ENCODE assay signal across 24 cellular contexts in genomic region chr17:51012538-51012937, GRCh38.
"Had no signal": no experiment of that assay in that cellular context is flagged by ENCODE, and none has a peak within 500 bp of the region (broad histone marks: within the 10 kb centered on the region; RNA-seq: fewer than 3 reads in every experiment).

No MANE protein-coding gene starts in this region.

- H3K36me3 ChIP-seq: colonic mucosa had no signal

- H3K4me1 Mint-ChIP-seq: immature natural killer cell had no signal

- H3K4me3 ChIP-seq: colonic mucosa, esophagus muscularis mucosa, gastroesophageal sphincter, heart left ventricle, hepatocyte, left lung, lower lobe of right lung, mucosa of descending colon had no signal

- DNase-seq: colonic mucosa; cortex of kidney; effector CD4-positive, alpha-beta T cell; effector memory CD4-positive, alpha-beta T cell; foreskin keratinocyte; heart left ventricle; immature natural killer cell; islet precursor cell; kidney; kidney glomerular epithelial cell; left lung; left ventricle myocardium superior; lower lobe of right lung; mesenchymal stem cell; mucosa of descending colon; naive B cell; naive thymus-derived CD8-positive, alpha-beta T cell had no signal

- H3K27me3 Mint-ChIP-seq: dendritic cell treated with granulocyte-macrophage colony-stimulating factor and Interleukin-4, amounts not matched to agents 40 ng/mL and 50 ng/mL, for 4 days; naive B cell; naive thymus-derived CD8-positive, alpha-beta T cell had no signal

- H3K4me2 ChIP-seq: hepatocyte had no signal

- H3K27ac ChIP-seq: colonic mucosa, esophagus muscularis mucosa, foreskin keratinocyte, gastroesophageal sphincter, heart left ventricle, hepatocyte, left lung, lower lobe of right lung had no signal

- ATAC-seq: foreskin keratinocyte; gastroesophageal sphincter; heart left ventricle; left lung; left ventricle myocardium superior; lower lobe of right lung; mucosa of descending colon; naive thymus-derived CD8-positive, alpha-beta T cell had no signal

- H3K4me1 ChIP-seq: colonic mucosa, foreskin keratinocyte, left lung, lower lobe of right lung had no signal

- H3K9me3 Mint-ChIP-seq: dendritic cell treated with granulocyte-macrophage colony-stimulating factor and Interleukin-4, amounts not matched to agents 40 ng/mL and 50 ng/mL, for 4 days; immature natural killer cell; mesothelial cell of epicardium; naive B cell; naive thymus-derived CD8-positive, alpha-beta T cell had no signal

- H3K27ac Mint-ChIP-seq: dendritic cell treated with granulocyte-macrophage colony-stimulating factor and Interleukin-4, amounts not matched to agents 40 ng/mL and 50 ng/mL, for 4 days; immature natural killer cell; mesothelial cell of epicardium; naive B cell; naive thymus-derived CD8-positive, alpha-beta T cell had no signal

- H3K9me3 ChIP-seq: colonic mucosa, esophagus muscularis mucosa, gastroesophageal sphincter, heart left ventricle, left lung, lower lobe of right lung, mucosa of descending colon had no signal

- FAIRE-seq: endothelial cell of umbilical vein, frontal cortex, kidney had no signal

- H3K27me3 ChIP-seq: colonic mucosa, esophagus muscularis mucosa, foreskin keratinocyte, gastroesophageal sphincter, heart left ventricle, hepatocyte, left lung had no signal

- H3K4me3 Mint-ChIP-seq: dendritic cell treated with granulocyte-macrophage colony-stimulating factor and Interleukin-4, amounts not matched to agents 40 ng/mL and 50 ng/mL, for 4 days; immature natural killer cell; mesothelial cell of epicardium; naive B cell; naive thymus-derived CD8-positive, alpha-beta T cell had no signal
